In genomic region chr17:30554839-30555751, GRCh38 we compare ENCODE assay signal across 10 cellular contexts.
A peak's percentile ranks its signal among the peaks of the same experiment; 100 is the strongest.
DNase-seq lines count a peak whose midpoint lies in the region; ATAC-seq and TF ChIP-seq lines count a peak whose summit lies in the region.
"Had no signal": no experiment of that assay in that cellular context is flagged by ENCODE, and none has a peak within 500 bp of the region (broad histone marks: within the 10 kb centered on the region; RNA-seq: fewer than 3 reads in every experiment).

No MANE protein-coding gene starts in this region.

- H3K9ac ChIP-seq in Loucy (ENCODE audit: low read depth, low read length, poor library complexity, severe bottlenecking) (no peak overlapping the region), neuronal stem cell (ENCODE audit: low read depth, low read length, poor library complexity) (no peak overlapping the region)
- H3K9ac ChIP-seq: BLaER1 had no signal

- H3K27ac ChIP-seq in neuronal stem cell (replicated peaks; ENCODE audit: low read length): no peak overlapping the region
- H3K27ac ChIP-seq: BLaER1 had no signal

- no peak overlapping the region for H3K4me3 ChIP-seq in Loucy (ENCODE audit: low read length, poor library complexity, severe bottlenecking)
- H3K4me3 ChIP-seq in neuronal stem cell (ENCODE audit: low read length in 2 of 2): no peak overlapping the region
- H3K4me3 ChIP-seq: BLaER1 had no signal

- H2BK15ac ChIP-seq in neuronal stem cell (ENCODE audit: low read length): peak overlapping the region; percentile 79

- H3K36me3 Mint-ChIP-seq in nephron progenitor cell (ENCODE audit: low read depth): no peaks in the 10 kb centered on the region

- peak overlapping the region; percentile 32 for H2AK5ac ChIP-seq in neuronal stem cell (ENCODE audit: low read depth, low read length)

- H3K36me3 ChIP-seq in Loucy (ENCODE audit: insufficient read depth, low read length): no peaks in the 10 kb centered on the region
- no peaks in the 10 kb centered on the region for H3K36me3 ChIP-seq in neuronal stem cell (replicated peaks in 1 of 2; ENCODE audit: control insufficient read depth in 2 of 2, insufficient read depth in 2 of 2, low read length in 2 of 2)
- H3K36me3 ChIP-seq: BLaER1 had no signal

- H2AFZ ChIP-seq in Loucy (ENCODE audit: low read length) (no peak overlapping the region), neuronal stem cell (ENCODE audit: low read length) (no peak overlapping the region)

- peak; percentile 57 for TF ChIP-seq CTCF in Loucy (conservative IDR thresholded peaks at IDR 0.05; ENCODE audit: low read length)
- TF ChIP-seq CTCF in nephron progenitor cell (IDR thresholded peaks at IDR 0.05): no peak

- peaks cover 2% of the 10 kb centered on the region for H3K27me3 Mint-ChIP-seq in nephron progenitor cell (ENCODE audit: low read depth, poor library complexity)

- H3K4me2 ChIP-seq in Loucy (ENCODE audit: low read depth, low read length, poor library complexity, severe bottlenecking) (no peak overlapping the region), neuronal stem cell (ENCODE audit: insufficient read depth, low read length, poor library complexity, severe bottlenecking) (no peak overlapping the region)
- H3K4me2 ChIP-seq: BLaER1 had no signal

- no peaks in the 10 kb centered on the region for H3K79me2 ChIP-seq in Loucy (ENCODE audit: insufficient read depth, low read length)

- H3K27me3 ChIP-seq in Loucy (ENCODE audit: insufficient read depth, low read length, poor library complexity, severe bottlenecking): no peaks in the 10 kb centered on the region
- H3K27me3 ChIP-seq in neuronal stem cell (ENCODE audit: control insufficient read depth in 3 of 3, insufficient read depth in 3 of 3, low read depth in 1 of 3, low read length in 3 of 3): no peaks in the 10 kb centered on the region
- H3K27me3 ChIP-seq: BLaER1 had no signal

- H3K79me1 ChIP-seq in neuronal stem cell (ENCODE audit: low read depth, low read length): no peaks in the 10 kb centered on the region

- H3K4me3 Mint-ChIP-seq in nephron progenitor cell: no peak overlapping the region

- H3K4ac ChIP-seq in neuronal stem cell (ENCODE audit: low read length): no peak overlapping the region

- peaks cover 15% of the 10 kb centered on the region for H3K4me1 ChIP-seq in Loucy (ENCODE audit: insufficient read depth, low read length, poor library complexity, severe bottlenecking)
- H3K4me1 ChIP-seq in neuronal stem cell (ENCODE audit: control insufficient read depth in 2 of 2, insufficient read depth in 1 of 2, low read depth in 1 of 2, low read length in 2 of 2): peaks cover 0 to 3% of the 10 kb centered on the region in 2 donors

- H2BK120ac ChIP-seq in neuronal stem cell (ENCODE audit: low read depth, low read length): peak overlapping the region; percentile 88

- no peak overlapping the region for H3K27ac Mint-ChIP-seq in nephron progenitor cell

- no peaks in the 10 kb centered on the region for H4K20me1 ChIP-seq in Loucy (ENCODE audit: insufficient read depth, low read length, poor library complexity, severe bottlenecking)
- H4K20me1 ChIP-seq: BLaER1 had no signal

- no peaks in the 10 kb centered on the region for H3K9me3 ChIP-seq in Loucy (ENCODE audit: insufficient read depth, low read depth, low read length)
- H3K9me3 ChIP-seq in neuronal stem cell (replicated peaks in 1 of 2; ENCODE audit: control insufficient read depth in 2 of 2, insufficient read depth in 1 of 2, low read depth in 1 of 2, low read length in 2 of 2): no peaks in the 10 kb centered on the region
- H3K9me3 ChIP-seq: BLaER1 had no signal

- no peak overlapping the region for H2BK5ac ChIP-seq in neuronal stem cell (ENCODE audit: low read length)

- ATAC-seq in HG02588 (IDR thresholded peaks at IDR 0.05; ENCODE audit: unreplicated experiment): no peak

- H2BK12ac ChIP-seq in neuronal stem cell (ENCODE audit: low read length): no peak overlapping the region

- peak; percentile 23 for DNase-seq in NCI-H146 (lab: John Stamatoyannopoulos, UW)
- no peak for DNase-seq in NCI-H146 treated with DMSO at 0.1 percent for 48 hours (lab: John Stamatoyannopoulos, UW; ENCODE audit: unreplicated experiment)
- peak; percentile 66 for DNase-seq in dermis blood vessel endothelial cell
- DNase-seq in neuronal stem cell (ENCODE audit: low spot score): no peak
- DNase-seq in nephron progenitor cell: no peak
- no peak for DNase-seq in NCI-H774 (lab: John Stamatoyannopoulos, UW)
- DNase-seq: NCI-H187 treated with DMSO at 0.1 percent for 48 hours had no signal

- H3K9me3 Mint-ChIP-seq in nephron progenitor cell: no peaks in the 10 kb centered on the region

- WGBS in neuronal stem cell (ENCODE audit: extremely low coverage in 2 of 2, insufficient read length in 2 of 2, insufficient replicate concordance in 1 of 2), 2 donors: no CpG with 5 or more reads among the region's 20 CpGs

- H3K4me1 Mint-ChIP-seq in nephron progenitor cell: peaks cover 21% of the 10 kb centered on the region

- H3K23ac ChIP-seq in neuronal stem cell (ENCODE audit: low read depth, low read length, poor library complexity): no peak overlapping the region

- H4K8ac ChIP-seq in neuronal stem cell (ENCODE audit: low read depth, low read length): no peak overlapping the region

- H3K14ac ChIP-seq in neuronal stem cell (ENCODE audit: low read length): peak overlapping the region; percentile 63

- H4K91ac ChIP-seq in neuronal stem cell (ENCODE audit: low read depth, low read length, poor library complexity): no peak overlapping the region

- H3K9me2 ChIP-seq in Loucy (replicated peaks; ENCODE audit: low read depth, low read length): no peaks in the 10 kb centered on the region

- no peaks in the 10 kb centered on the region for H3F3A ChIP-seq in Loucy (ENCODE audit: low read depth)

- H3K18ac ChIP-seq in neuronal stem cell (ENCODE audit: low read length): peak overlapping the region; percentile 67

Comparison
In these comparisons a context has a peak if more than half of its experiments do, and no peak if none do; other contexts are left out.
1. DNase-seq: peak in NCI-H146 (single experiment) and dermis blood vessel endothelial cell (single experiment); none in NCI-H146 treated with DMSO at 0.1 percent for 48 hours (single experiment), neuronal stem cell (single experiment), nephron progenitor cell (single experiment) and NCI-H774 (single experiment).